1 cellular context compared by ENCODE assay signal in the genomic region with DNA sequence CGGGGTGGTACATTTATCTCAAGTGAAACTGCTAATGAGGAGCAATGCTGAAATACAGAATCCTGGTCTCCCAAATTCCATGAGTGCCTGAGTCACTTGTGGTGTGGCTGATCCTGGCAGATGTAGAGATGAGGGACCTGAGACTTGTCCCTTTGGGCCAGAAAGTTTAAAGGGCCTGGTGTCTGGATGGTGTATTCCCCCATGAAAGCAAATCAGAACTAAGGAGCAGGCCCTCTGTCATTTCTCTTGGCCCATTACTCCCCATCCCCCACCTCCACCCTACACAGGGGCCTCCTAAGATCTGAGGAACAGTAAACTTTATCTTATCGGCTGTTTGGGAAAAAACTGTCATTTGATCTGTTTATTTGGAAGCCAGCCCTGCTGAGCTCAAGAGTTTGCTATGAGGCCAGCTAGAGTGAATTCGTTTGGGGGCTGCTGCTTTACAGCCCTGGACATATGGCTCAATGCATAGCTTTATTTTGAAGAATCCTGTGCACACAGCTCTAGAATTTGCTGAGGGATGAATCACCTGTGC.
TF ChIP-seq lines count a peak whose summit lies in the region.

No MANE protein-coding gene starts in this region.

TF ChIP-seq in HEK293, 187 proteins besides CTCF, POLR2A, EP300 and RAD21 (continued from another document):
- TF ChIP-seq, protein P1, sequence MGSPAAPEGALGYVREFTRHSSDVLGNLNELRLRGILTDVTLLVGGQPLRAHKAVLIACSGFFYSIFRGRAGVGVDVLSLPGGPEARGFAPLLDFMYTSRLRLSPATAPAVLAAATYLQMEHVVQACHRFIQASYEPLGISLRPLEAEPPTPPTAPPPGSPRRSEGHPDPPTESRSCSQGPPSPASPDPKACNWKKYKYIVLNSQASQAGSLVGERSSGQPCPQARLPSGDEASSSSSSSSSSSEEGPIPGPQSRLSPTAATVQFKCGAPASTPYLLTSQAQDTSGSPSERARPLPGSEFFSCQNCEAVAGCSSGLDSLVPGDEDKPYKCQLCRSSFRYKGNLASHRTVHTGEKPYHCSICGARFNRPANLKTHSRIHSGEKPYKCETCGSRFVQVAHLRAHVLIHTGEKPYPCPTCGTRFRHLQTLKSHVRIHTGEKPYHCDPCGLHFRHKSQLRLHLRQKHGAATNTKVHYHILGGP (tag by site-specific recombination; IDR thresholded peaks at IDR 0.05): no peak
- peak; percentile 86 for TF ChIP-seq ZNF629 (tag by site-specific recombination; IDR thresholded peaks at IDR 0.05)
- TF ChIP-seq ZNF404 (tag by site-specific recombination; IDR thresholded peaks at IDR 0.05): no peak
- TF ChIP-seq, protein P2, sequence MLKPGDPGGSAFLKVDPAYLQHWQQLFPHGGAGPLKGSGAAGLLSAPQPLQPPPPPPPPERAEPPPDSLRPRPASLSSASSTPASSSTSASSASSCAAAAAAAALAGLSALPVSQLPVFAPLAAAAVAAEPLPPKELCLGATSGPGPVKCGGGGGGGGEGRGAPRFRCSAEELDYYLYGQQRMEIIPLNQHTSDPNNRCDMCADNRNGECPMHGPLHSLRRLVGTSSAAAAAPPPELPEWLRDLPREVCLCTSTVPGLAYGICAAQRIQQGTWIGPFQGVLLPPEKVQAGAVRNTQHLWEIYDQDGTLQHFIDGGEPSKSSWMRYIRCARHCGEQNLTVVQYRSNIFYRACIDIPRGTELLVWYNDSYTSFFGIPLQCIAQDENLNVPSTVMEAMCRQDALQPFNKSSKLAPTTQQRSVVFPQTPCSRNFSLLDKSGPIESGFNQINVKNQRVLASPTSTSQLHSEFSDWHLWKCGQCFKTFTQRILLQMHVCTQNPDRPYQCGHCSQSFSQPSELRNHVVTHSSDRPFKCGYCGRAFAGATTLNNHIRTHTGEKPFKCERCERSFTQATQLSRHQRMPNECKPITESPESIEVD (tag by site-specific recombination; IDR thresholded peaks at IDR 0.05): peak; percentile 93
